1 cellular context compared by ENCODE assay signal in the genomic region with DNA sequence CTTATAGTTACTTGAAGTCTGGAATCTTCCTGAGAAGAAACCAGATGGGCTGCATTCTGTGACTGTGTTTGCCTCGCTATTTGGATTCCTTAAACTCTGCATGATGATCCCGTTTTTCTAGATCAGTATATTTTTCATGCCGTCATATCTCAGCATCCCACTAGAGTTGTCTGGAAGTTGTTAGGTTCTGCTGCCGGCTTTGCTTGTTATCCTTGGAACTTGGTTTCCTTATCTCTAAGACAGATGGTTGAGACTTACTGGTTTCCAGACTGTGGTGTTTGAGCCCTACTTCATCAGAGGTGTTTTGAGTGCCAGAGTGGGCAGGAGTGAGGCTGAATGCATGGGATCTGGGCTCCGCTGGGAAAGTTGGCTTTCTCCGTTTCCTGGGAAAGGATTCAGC.
TF ChIP-seq lines count a peak whose summit lies in the region.

No MANE protein-coding gene starts in this region.

TF ChIP-seq in K562, 482 proteins besides CTCF, POLR2A, EP300 and RAD21:
- TF ChIP-seq CBFA2T3 (IDR thresholded peaks at IDR 0.05) = 0 out of 2 replicates have a peak, but pooled peaks have one; percentile 34
- no peak for TF ChIP-seq CCNT2 (IDR thresholded peaks at IDR 0.05; ENCODE audit: borderline replicate concordance, extremely low read depth, insufficient read length, low read depth, low read length)
TF ChIP-seq in K562: peak in this region for 1.
